8 cellular contexts compared by ENCODE assay signal in the genomic region with DNA sequence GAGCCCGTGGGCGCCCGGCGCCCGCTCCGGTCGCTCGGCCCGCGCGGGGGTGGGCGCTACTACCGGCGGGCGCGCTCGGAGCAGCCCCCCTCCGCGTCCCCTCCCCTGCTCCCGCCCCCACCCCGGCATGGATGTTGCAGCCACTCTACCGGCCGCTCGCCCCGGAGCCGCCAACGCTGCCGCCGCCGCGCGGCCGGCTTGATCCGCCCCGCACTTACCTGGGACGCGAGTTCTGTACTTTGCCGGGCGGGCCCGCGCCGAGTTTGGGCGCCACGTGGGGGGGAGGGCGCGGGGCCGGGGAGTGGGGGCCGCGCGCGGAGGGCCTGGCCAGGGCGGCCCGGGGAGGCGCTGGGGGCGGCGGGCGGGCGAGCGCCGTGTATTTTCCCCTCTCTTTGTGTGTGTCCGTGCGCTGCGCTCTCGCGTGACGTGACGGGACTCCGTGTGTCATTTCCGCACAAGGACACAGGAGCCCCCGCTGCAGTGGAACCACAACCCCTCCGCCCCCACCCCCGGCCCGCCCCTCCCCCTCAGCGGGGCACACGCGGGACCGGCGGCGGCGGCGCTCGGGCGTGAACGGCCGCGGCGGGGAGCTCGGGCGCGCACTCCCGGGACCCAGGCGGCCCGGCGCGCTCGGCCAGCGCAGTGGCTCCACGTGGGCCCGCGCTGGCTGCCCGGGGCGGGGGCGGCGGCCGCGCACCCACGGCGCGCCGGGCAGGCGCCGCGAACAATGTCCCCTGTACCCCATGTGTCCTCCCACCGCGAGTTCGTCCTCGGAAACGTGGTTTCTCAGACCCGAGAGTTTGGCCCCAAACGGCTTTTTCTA.
DNase-seq lines count a peak whose midpoint lies in the region; ATAC-seq lines count a peak whose summit lies in the region.

TSS of gene BEND3 (minus strand) at position 644 of the 823 bp plus-strand sequence. CDS start 16,230 bp downstream, outside the sequence.

- peak; percentile 75 for DNase-seq in NCI-H774 (lab: John Stamatoyannopoulos, UW)
- DNase-seq in activated effector memory CD4-positive, alpha-beta T cell treated with anti-CD3 and anti-CD28 coated beads, Interleukin-2, amount 50 U/mL, for 16 hours: peak; percentile 78
- peak; percentile 36 for DNase-seq in globus pallidus (ENCODE audit: low spot score)
- peak in 33 of 56 donors; percentile 8 to 61 (median 37) for DNase-seq in nucleus accumbens (lab: John Stamatoyannopoulos, UW)
- no peak for DNase-seq in KBM-7
- no peak for DNase-seq in foreskin melanocyte

- peak; percentile 19 for ATAC-seq in GM18519 (IDR thresholded peaks at IDR 0.05; ENCODE audit: low FRiP score, unreplicated experiment)
- peak; percentile 26 for ATAC-seq in HG02763 (IDR thresholded peaks at IDR 0.05; ENCODE audit: unreplicated experiment)

- in situ Hi-C loops in KBM-7 (cut with MboI; ENCODE audit: low pct_unique_long_range_greater_than_20kb, low sequenced_read_pairs): no loop called here

Comparison
In these comparisons a context has a peak if more than half of its experiments do, and no peak if none do; other contexts are left out.
1. DNase-seq: peak in NCI-H774 (single experiment), activated effector memory CD4-positive, alpha-beta T cell treated with anti-CD3 and anti-CD28 coated beads, Interleukin-2, amount 50 U/mL, for 16 hours (single experiment), globus pallidus (single experiment) and nucleus accumbens (33 of 56); none in KBM-7 (single experiment) and foreskin melanocyte (single experiment).